13 cellular contexts compared by ENCODE assay signal in the genomic region with DNA sequence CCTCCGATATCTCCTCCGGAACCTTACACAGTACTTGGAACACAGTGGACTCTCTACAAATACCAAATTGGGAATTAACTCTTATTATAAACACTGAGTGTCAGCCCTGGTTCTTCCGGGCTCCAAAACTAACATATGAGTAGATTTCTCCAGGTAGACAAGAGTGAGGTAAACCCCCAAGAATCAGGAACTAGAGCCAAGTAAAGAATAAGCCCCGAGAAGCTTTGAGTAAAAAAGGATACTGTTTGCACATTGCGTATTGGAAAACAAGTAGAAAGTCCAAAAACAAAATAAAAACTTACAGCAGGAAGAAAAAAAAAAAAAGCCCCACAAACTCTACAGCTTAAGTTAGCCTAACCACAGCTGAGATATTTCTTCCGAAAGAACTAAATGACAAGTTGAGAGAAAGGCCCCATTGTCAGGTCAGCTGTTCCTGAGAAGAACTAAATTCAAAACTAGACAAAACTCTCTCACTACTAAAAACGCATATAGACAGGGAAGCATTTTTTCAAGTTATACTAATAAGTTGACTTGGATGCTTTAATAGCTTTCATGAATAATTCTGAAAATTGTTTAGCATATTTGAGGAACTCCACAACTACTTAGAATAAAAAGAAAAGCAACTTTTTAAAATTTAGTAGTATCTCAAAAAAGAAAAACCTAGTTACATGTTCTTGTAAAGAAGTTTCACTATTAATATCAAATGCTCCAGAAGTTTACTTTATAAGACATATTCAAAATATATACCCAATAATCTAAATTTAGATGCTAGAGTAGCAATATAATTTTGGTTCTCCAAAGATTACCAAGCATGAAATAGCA. TPM values are rescaled to one million over a fixed set of nuclear protein-coding genes. Genes with fewer than 3 reads are reported as not detected.
DNase-seq lines count a peak whose midpoint lies in the region; ATAC-seq, FAIRE-seq and TF ChIP-seq lines count a peak whose summit lies in the region.
"Had no signal": no experiment of that assay in that cellular context is flagged by ENCODE, and none has a peak within 500 bp of the region (broad histone marks: within the 10 kb centered on the region; RNA-seq: fewer than 3 reads in every experiment).

No MANE protein-coding gene starts in this region.

- H3K27ac ChIP-seq in endothelial cell of umbilical vein (ENCODE audit: insufficient read depth, low read depth, low read length) = no peak overlapping the region

- H3K9me1 ChIP-seq in endothelial cell of umbilical vein (replicated peaks; ENCODE audit: control insufficient read depth, extremely low read depth, insufficient read depth, low read length) = no peaks in the 10 kb centered on the region

- no peak overlapping the region for H3K4me2 ChIP-seq in endothelial cell of umbilical vein (ENCODE audit: insufficient read depth, low read length)

- no peaks in the 10 kb centered on the region for H3K79me2 ChIP-seq in endothelial cell of umbilical vein (ENCODE audit: control insufficient read depth, insufficient read depth, low read length)

- FAIRE-seq in endothelial cell of umbilical vein (lab: Jason Lieb, UNC) = peak; percentile 48

- DNase-seq in GM06990 (ENCODE audit: extremely low read depth, insufficient read length) (peak; percentile 82), endothelial cell of umbilical vein (ENCODE audit: low read depth, low spot score) (no peak), NCI-H510A treated with DMSO at 0.1 percent for 48 hours (lab: John Stamatoyannopoulos, UW) (no peak)
- no peak for DNase-seq in activated CD8-positive, alpha-beta memory T cell treated with anti-CD3 and anti-CD28 coated beads for 24 hours
- DNase-seq: COR-L47; head of caudate nucleus; naive thymus-derived CD8-positive, alpha-beta T cell; NCI-H1694 had no signal

- no TSS peak for BruUV-seq in endothelial cell of umbilical vein (replicated peaks; lab: Mats Ljungman, UMichigan)

- H3K9ac ChIP-seq in endothelial cell of umbilical vein (replicated peaks; ENCODE audit: extremely low read depth, insufficient read depth, low read length) = no peak overlapping the region

- CTCF ChIA-PET in endothelial cell of umbilical vein (lab: Charles Lee) = interaction anchor here (1.2 kb wide), 1 partner anchor 14 kb away, joined by 3 read pairs; no protein-coding TSS in a partner anchor

- H3K4me3 ChIP-seq in GM06990 (replicated peaks; ENCODE audit: low read depth, low read length) (peak overlapping the region; percentile 43), endothelial cell of umbilical vein (replicated peaks in 1 of 3; ENCODE audit: insufficient read depth in 1 of 3, low read depth in 1 of 3, low read length in 3 of 3) (no peak overlapping the region)
- H3K4me3 ChIP-seq: tibial nerve had no signal

- POLR2A ChIA-PET in endothelial cell of umbilical vein (lab: Charles Lee) = no interaction called here

- H3K27me3 ChIP-seq in GM06990 (replicated peaks; ENCODE audit: control insufficient read depth, insufficient read depth, low read length) = no peaks in the 10 kb centered on the region
- peaks cover 8 to 11% of the 10 kb centered on the region in 2 experiments for H3K27me3 ChIP-seq in endothelial cell of umbilical vein (ENCODE audit: control insufficient read depth in 2 of 2, insufficient read depth in 2 of 2, low read length in 2 of 2)
- H3K27me3 ChIP-seq: tibial nerve had no signal

- no peaks in the 10 kb centered on the region; the same call in none of the 2 replicates for H3K36me3 ChIP-seq in GM06990 (ENCODE audit: control insufficient read depth, insufficient read depth, low read length)
- no peaks in the 10 kb centered on the region for H3K36me3 ChIP-seq in endothelial cell of umbilical vein (ENCODE audit: control insufficient read depth in 2 of 2, extremely low read depth in 1 of 2, insufficient read depth in 2 of 2, low read length in 2 of 2)
- H3K36me3 ChIP-seq: tibial nerve had no signal

- no peaks in the 10 kb centered on the region for H3K9me3 ChIP-seq in endothelial cell of umbilical vein (replicated peaks; ENCODE audit: control insufficient read depth, insufficient read depth, low read length)
- H3K9me3 ChIP-seq: tibial nerve had no signal

- H2AFZ ChIP-seq in endothelial cell of umbilical vein (ENCODE audit: low read depth, low read length) = no peak overlapping the region

- dilution Hi-C loops in endothelial cell of umbilical vein (cut with MboI; ENCODE audit: extremely low pct_ligation_motif_present, low sequenced_read_pairs) = no loop called here

- no peak for TF ChIP-seq POLR2A in endothelial cell of umbilical vein (IDR thresholded peaks at IDR 0.05; ENCODE audit: low read depth, low read length)

- H4K20me1 ChIP-seq in endothelial cell of umbilical vein (replicated peaks; ENCODE audit: control insufficient read depth, extremely low read depth, insufficient read depth, low read length) = no peaks in the 10 kb centered on the region

- ATAC-seq in GM19324 (IDR thresholded peaks at IDR 0.05; ENCODE audit: low FRiP score, unreplicated experiment) (peak; percentile 28), HG03108 (IDR thresholded peaks at IDR 0.05; ENCODE audit: unreplicated experiment) (peak; percentile 30), HG02981 (IDR thresholded peaks at IDR 0.05; ENCODE audit: unreplicated experiment) (no peak), GM18870 (IDR thresholded peaks at IDR 0.05; ENCODE audit: unreplicated experiment) (no peak)
- ATAC-seq: naive thymus-derived CD8-positive, alpha-beta T cell had no signal

- TF ChIP-seq CTCF in GM06990 (IDR thresholded peaks at IDR 0.05; ENCODE audit: insufficient read depth, low read length, poor library complexity, severe bottlenecking) (no peak), endothelial cell of umbilical vein (IDR thresholded peaks at IDR 0.05; ENCODE audit: extremely low read depth in 1 of 2, insufficient read depth in 1 of 2, low read depth in 1 of 2, low read length in 2 of 2) (no peak)

- intact Hi-C loops in endothelial cell of umbilical vein (cut with micrococcal nuclease) = no loop called here

- peaks cover 4% of the 10 kb centered on the region for H3K4me1 ChIP-seq in endothelial cell of umbilical vein (ENCODE audit: control insufficient read depth, extremely low read depth, insufficient read depth, low read length)

TF ChIP-seq in endothelial cell of umbilical vein, 7 proteins besides CTCF, POLR2A, EP300 and RAD21:
- no peak for TF ChIP-seq FOS (IDR thresholded peaks at IDR 0.05; ENCODE audit: borderline replicate concordance, insufficient read depth, low read length)

RNA-seq across cellular contexts. Expression of a gene that starts 4.3 kb away (rescaled TPM):
- 0.60 and 0.82 TPM in 2 replicates for total RNA-seq in endothelial cell of umbilical vein
- polyA plus RNA-seq in endothelial cell of umbilical vein = 1.1 and 1.8 TPM in 2 replicates
- polyA plus RNA-seq in endothelial cell of umbilical vein (2011; cell fraction: cytosol; rRNA removed) = 0.43 and 0.63 TPM in 2 replicates
- 0.83 and 1.1 TPM in 2 replicates for polyA plus RNA-seq in endothelial cell of umbilical vein (2011; cell fraction: nucleus; rRNA removed)
- polyA plus RNA-seq in endothelial cell of umbilical vein (2012) = 0.94 and 0.95 TPM in 2 replicates
- 0.51 and 0.55 TPM in 2 replicates for polyA minus RNA-seq in endothelial cell of umbilical vein
- not detected for polyA minus RNA-seq in endothelial cell of umbilical vein (2011; cell fraction: cytosol; rRNA and poly(A)+ RNA removed)
- 0.38 TPM in 1 of 2 replicates, not detected in the other for polyA minus RNA-seq in endothelial cell of umbilical vein (2011; cell fraction: nucleus; rRNA and poly(A)+ RNA removed)

RNA-seq across cellular contexts. Expression of a gene that starts 32.7 kb away (rescaled TPM):
- total RNA-seq in endothelial cell of umbilical vein = 0.18 TPM in 1 of 2 replicates, not detected in the other
- polyA plus RNA-seq in endothelial cell of umbilical vein = 0.18 and 0.19 TPM in 2 replicates
- 0.04 and 0.09 TPM in 2 replicates for polyA plus RNA-seq in endothelial cell of umbilical vein (2011; cell fraction: cytosol; rRNA removed)
- 0.37 and 0.38 TPM in 2 replicates for polyA plus RNA-seq in endothelial cell of umbilical vein (2011; cell fraction: nucleus; rRNA removed)
- polyA plus RNA-seq in endothelial cell of umbilical vein (2012) = 0.09 and 0.33 TPM in 2 replicates
- polyA minus RNA-seq in endothelial cell of umbilical vein = 0.53 TPM in 1 of 2 replicates, not detected in the other
- polyA minus RNA-seq in endothelial cell of umbilical vein (2011; cell fraction: cytosol; rRNA and poly(A)+ RNA removed) = not detected
- 0.29 TPM in 1 of 2 replicates, not detected in the other for polyA minus RNA-seq in endothelial cell of umbilical vein (2011; cell fraction: nucleus; rRNA and poly(A)+ RNA removed)

Comparison
In these comparisons a context has a peak if more than half of its experiments do, and no peak if none do; other contexts are left out.
1. ATAC-seq: peak in GM19324 (single experiment) and HG03108 (single experiment); none in HG02981 (single experiment) and GM18870 (single experiment).